23 cellular contexts compared by ENCODE assay signal in genomic region chr12:65829716-65830115, GRCh38. TPM values are rescaled to one million over a fixed set of nuclear protein-coding genes. Genes with fewer than 3 reads are reported as not detected.
A peak's percentile ranks its signal among the peaks of the same experiment; 100 is the strongest.
DNase-seq lines count a peak whose midpoint lies in the region; TF ChIP-seq lines count a peak whose summit lies in the region.
"Had no signal": no experiment of that assay in that cellular context is flagged by ENCODE, and none has a peak within 500 bp of the region (broad histone marks: within the 10 kb centered on the region; RNA-seq: fewer than 3 reads in every experiment).

No MANE protein-coding gene starts in this region.

- H3K27me3 Mint-ChIP-seq in HFFc6 (ENCODE audit: insufficient read depth), result peaks cover 11% of the 10 kb centered on the region

- H3K9me3 Mint-ChIP-seq in HFFc6, result peaks cover 7% of the 10 kb centered on the region
- H3K9me3 Mint-ChIP-seq: activated naive CD4-positive, alpha-beta T cell treated with anti-CD3 and anti-CD28 coated beads, Interleukin-2, amount 50 U/mL, for 72 hours; activated T-helper 1 cell treated with anti-CD3 and anti-CD28 coated beads, Interleukin-12 subunit alpha, Interleukin-12 subunit beta, Interleukin-2, Interleukin-4 antibody, amounts not matched to agents 30 ng/mL and 10 ng/mL and 1 ng/mL, durations not matched to agents 14 hours and 24 hours and 36 hours had no signal

- peak overlapping the region; percentile 85 for H3K27ac Mint-ChIP-seq in HFFc6
- H3K27ac Mint-ChIP-seq: activated naive CD4-positive, alpha-beta T cell treated with anti-CD3 and anti-CD28 coated beads, Interleukin-2, amount 50 U/mL, for 72 hours; activated T-helper 1 cell treated with anti-CD3 and anti-CD28 coated beads, Interleukin-12 subunit alpha, Interleukin-12 subunit beta, Interleukin-2, Interleukin-4 antibody, amounts not matched to agents 30 ng/mL and 10 ng/mL and 1 ng/mL, durations not matched to agents 14 hours and 24 hours and 36 hours; CD8-positive, alpha-beta memory T cell had no signal

- in situ Hi-C loops in astrocyte of the spinal cord (cut with HindIII; ENCODE audit: low sequenced_read_pairs), result no loop called here

- TF ChIP-seq CTCF in HFFc6 (IDR thresholded peaks at IDR 0.05), result no peak
- TF ChIP-seq CTCF in astrocyte of the spinal cord (IDR thresholded peaks at IDR 0.05; ENCODE audit: low read depth, low read length), result no peak
- no peak for TF ChIP-seq CTCF in fibroblast of pulmonary artery (IDR thresholded peaks at IDR 0.05; ENCODE audit: low read length, missing control alignments)

- H3K4me1 Mint-ChIP-seq in HFFc6 (ENCODE audit: low read depth), result peaks cover 69% of the 10 kb centered on the region

- peaks cover 75% of the 10 kb centered on the region for H3K36me3 Mint-ChIP-seq in HFFc6 (ENCODE audit: low read depth)
- H3K36me3 Mint-ChIP-seq: activated naive CD4-positive, alpha-beta T cell treated with anti-CD3 and anti-CD28 coated beads, Interleukin-2, amount 50 U/mL, for 72 hours; CD8-positive, alpha-beta memory T cell had no signal

- H3K4me3 Mint-ChIP-seq in HFFc6, result peak overlapping the region; percentile 86
- H3K4me3 Mint-ChIP-seq: activated T-helper 1 cell treated with anti-CD3 and anti-CD28 coated beads, Interleukin-12 subunit alpha, Interleukin-12 subunit beta, Interleukin-2, Interleukin-4 antibody, amounts not matched to agents 30 ng/mL and 10 ng/mL and 1 ng/mL, durations not matched to agents 14 hours and 24 hours and 36 hours; CD8-positive, alpha-beta memory T cell had no signal

- H3K4me3 ChIP-seq in astrocyte of the spinal cord (ENCODE audit: low read depth, low read length) (peak overlapping the region; percentile 30), fibroblast of pulmonary artery (replicated peaks; ENCODE audit: low read depth, low read length) (peak overlapping the region; percentile 82), skeletal muscle cell (ENCODE audit: low read depth, low read length) (peak overlapping the region; percentile 40)
- H3K4me3 ChIP-seq: mucosa of descending colon, thoracic aorta had no signal

- DNase-seq in HFFc6 (no peak), astrocyte of the spinal cord (ENCODE audit: low read depth, low spot score) (no peak), fibroblast of pulmonary artery (ENCODE audit: low read depth) (no peak), skeletal muscle cell (ENCODE audit: low read depth) (no peak), NCI-H524 treated with DMSO at 0.1 percent for 48 hours (lab: John Stamatoyannopoulos, UW) (no peak), pons (ENCODE audit: low spot score) (no peak), ecto neural progenitor cell (ENCODE audit: low spot score) (no peak)
- DNase-seq: activated CD4-positive, alpha-beta T cell treated with anti-CD3 and anti-CD28 coated beads for 48 hours; CD8-positive, alpha-beta memory T cell; DMS79; hippocampal formation; Karpas-422; mucosa of descending colon; NCI-H187 treated with DMSO at 0.1 percent for 48 hours; NCI-H748 treated with DMSO at 0.1 percent for 48 hours; SIG-M5; stimulated activated CD4-positive, alpha-beta T cell treated with anti-CD3 and anti-CD28 coated beads, Interleukin-2, amount 100 ng/mL, for 48 hours; stimulated activated naive CD4-positive, alpha-beta T cell treated with Interleukin-2 at 50 U/mL for 16 hours had no signal

RNA-seq across cellular contexts. Expression of gene HMGA2, which starts 5.4 kb away (rescaled TPM):
- 100 to 1,000 TPM in 5 of 6 experiments, 10 to 100 TPM in 1; 83.8 to 170 (median 167) TPM for total RNA-seq in HFFc6 (2021; fragmentation: NEBNext Ultra II Directional; extraction: Animal tissue kit (Norgen Biotek cat#: 25700))
- total RNA-seq: CD8-positive, alpha-beta memory T cell; OCI-LY7; T-helper 1 cell treated with Interleukin-12 subunit alpha and Interleukin-12 subunit beta and Interleukin-4 antibody, amounts not matched to agents 30 ng/mL and 1 ng/mL, for 36 hours had no signal

Comparison
In these comparisons a context has a peak if more than half of its experiments do, and no peak if none do; other contexts are left out.
1. H3K4me3 ChIP-seq: peak in every context shown above with its lines; median percentile 82 in fibroblast of pulmonary artery; 40 in skeletal muscle cell; 30 in astrocyte of the spinal cord.